8 cellular contexts compared by ENCODE assay signal in the genomic region with DNA sequence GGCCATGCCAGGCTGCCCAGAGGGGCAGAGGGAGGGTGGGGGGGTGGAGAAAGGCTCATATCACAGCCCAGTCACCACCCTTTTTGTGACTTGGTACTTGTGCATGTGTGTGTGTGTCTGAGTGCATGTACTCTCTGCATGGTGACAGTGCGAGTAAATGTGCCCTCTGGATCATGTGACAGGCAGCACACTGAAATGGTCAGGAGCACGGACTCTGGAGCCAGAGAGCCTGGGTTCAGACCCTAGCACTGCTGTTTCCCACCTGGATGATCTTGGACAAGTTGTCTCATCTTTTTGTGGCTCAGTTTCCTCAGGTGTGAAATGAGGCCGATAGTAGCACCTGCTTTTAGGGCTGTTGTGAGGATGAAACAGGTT. TPM values are rescaled to one million over a fixed set of nuclear protein-coding genes. Genes with fewer than 3 reads are reported as not detected.
DNase-seq lines count a peak whose midpoint lies in the region; ATAC-seq, FAIRE-seq and TF ChIP-seq lines count a peak whose summit lies in the region.

No MANE protein-coding gene starts in this region.

- CTCF ChIA-PET in Caco-2 (lab: Charles Lee) = no interaction called here

- no peaks in the 10 kb centered on the region for H3K9me3 ChIP-seq in mucosa of stomach (ENCODE audit: control insufficient read depth, low read length)
- H3K9me3 ChIP-seq in vagina = no peaks in the 10 kb centered on the region
- H3K9me3 ChIP-seq in Caco-2 = no peaks in the 10 kb centered on the region

- H3K9ac ChIP-seq in mucosa of stomach (ENCODE audit: low read length) = peak overlapping the region; percentile 99

- no peaks in the 10 kb centered on the region for H3K27me3 Mint-ChIP-seq in stimulated activated naive CD8-positive, alpha-beta T cell treated with anti-CD3 and anti-CD28 coated beads, Interleukin-15, Interleukin-2, amounts not matched to agents 100 ng/mL and 50 ng/mL, for 24 hours
- H3K27me3 Mint-ChIP-seq in Caco-2 (ENCODE audit: insufficient read depth, unreplicated experiment) = no peaks in the 10 kb centered on the region

- no peaks in the 10 kb centered on the region for H3K9me3 Mint-ChIP-seq in stimulated activated naive CD8-positive, alpha-beta T cell treated with anti-CD3 and anti-CD28 coated beads, Interleukin-15, Interleukin-2, amounts not matched to agents 100 ng/mL and 50 ng/mL, for 24 hours
- H3K9me3 Mint-ChIP-seq in Caco-2 (ENCODE audit: unreplicated experiment) = no peaks in the 10 kb centered on the region

- FAIRE-seq in GM19239 (lab: Jason Lieb, UNC) = no peak

- peak overlapping the region; percentile 62 to 74 for H3K4me3 ChIP-seq in cardiac fibroblast (replicated peaks in 1 of 2; ENCODE audit: low read depth in 2 of 2, low read length in 2 of 2)
- H3K4me3 ChIP-seq in mucosa of stomach (ENCODE audit: low read length) = no peak overlapping the region
- H3K4me3 ChIP-seq in vagina = peak overlapping the region; percentile 76
- H3K4me3 ChIP-seq in Caco-2 (ENCODE audit: low read depth, low read length) = no peak overlapping the region

- H3K36me3 ChIP-seq in mucosa of stomach (ENCODE audit: control insufficient read depth, insufficient read depth, low read length) = no peaks in the 10 kb centered on the region
- H3K36me3 ChIP-seq in vagina = peaks cover 0 to 28% of the 10 kb centered on the region in 2 donors
- H3K36me3 ChIP-seq in Caco-2 (ENCODE audit: control insufficient read depth, insufficient read depth, low read length) = no peaks in the 10 kb centered on the region

- TF ChIP-seq CTCF in cardiac fibroblast (IDR thresholded peaks at IDR 0.05; ENCODE audit: low read depth, low read length) (no peak), vagina (IDR thresholded peaks at IDR 0.05) (no peak), Caco-2 (IDR thresholded peaks at IDR 0.05; ENCODE audit: insufficient read depth in 1 of 2, low read depth in 1 of 2, low read length in 1 of 2, severe bottlenecking in 1 of 2, unreplicated experiment in 1 of 2) (no peak)

- intact Hi-C loops in vagina (cut with DNase I) (no loop called here), Caco-2 (cut with micrococcal nuclease; ENCODE audit: unreplicated experiment) (no loop called here)

- H3K27ac ChIP-seq in vagina = peak overlapping the region; percentile 97

- H3K4me1 Mint-ChIP-seq in stimulated activated naive CD8-positive, alpha-beta T cell treated with anti-CD3 and anti-CD28 coated beads, Interleukin-15, Interleukin-2, amounts not matched to agents 100 ng/mL and 50 ng/mL, for 24 hours (ENCODE audit: low read depth) = peaks cover 37% of the 10 kb centered on the region
- no peaks in the 10 kb centered on the region for H3K4me1 Mint-ChIP-seq in Caco-2 (ENCODE audit: low read depth, unreplicated experiment)

- peaks cover 20% of the 10 kb centered on the region for H3K4me1 ChIP-seq in mucosa of stomach (ENCODE audit: control insufficient read depth, insufficient read depth, low read length)
- peaks cover 62% of the 10 kb centered on the region for H3K4me1 ChIP-seq in vagina
- H3K4me1 ChIP-seq in Caco-2 = peaks cover 10% of the 10 kb centered on the region; the same call in 1 of the 2 replicates

- peak overlapping the region; percentile 97 for H3K27ac Mint-ChIP-seq in stimulated activated naive CD8-positive, alpha-beta T cell treated with anti-CD3 and anti-CD28 coated beads, Interleukin-15, Interleukin-2, amounts not matched to agents 100 ng/mL and 50 ng/mL, for 24 hours
- H3K27ac Mint-ChIP-seq in Caco-2 (ENCODE audit: unreplicated experiment) = no peak overlapping the region

- no peak overlapping the region for H3K4me3 Mint-ChIP-seq in stimulated activated naive CD8-positive, alpha-beta T cell treated with anti-CD3 and anti-CD28 coated beads, Interleukin-15, Interleukin-2, amounts not matched to agents 100 ng/mL and 50 ng/mL, for 24 hours
- H3K4me3 Mint-ChIP-seq in Caco-2 (ENCODE audit: unreplicated experiment) = no peak overlapping the region

- no peak for DNase-seq in stimulated activated naive CD8-positive, alpha-beta T cell treated with anti-CD3 and anti-CD28 coated beads, Interleukin-15, Interleukin-2, amounts not matched to agents 100 U/mL and 50 U/mL, for 24 hours
- DNase-seq in cardiac fibroblast (ENCODE audit: low read depth in 2 of 2) (no peak), vagina (ENCODE audit: extremely low spot score in 2 of 2) (no peak), NCI-H1694 (lab: John Stamatoyannopoulos, UW) (no peak), Caco-2 (no peak), GM19239 (ENCODE audit: insufficient read length, low spot score) (no peak)

- peaks cover 20% of the 10 kb centered on the region for H3K36me3 Mint-ChIP-seq in stimulated activated naive CD8-positive, alpha-beta T cell treated with anti-CD3 and anti-CD28 coated beads, Interleukin-15, Interleukin-2, amounts not matched to agents 100 ng/mL and 50 ng/mL, for 24 hours (ENCODE audit: low read depth)
- H3K36me3 Mint-ChIP-seq in Caco-2 (ENCODE audit: insufficient read depth, unreplicated experiment) = peaks cover 11% of the 10 kb centered on the region

- no peak for TF ChIP-seq POLR2A in vagina (IDR thresholded peaks at IDR 0.05)

- ATAC-seq in stimulated activated naive CD8-positive, alpha-beta T cell treated with anti-CD3 and anti-CD28 coated beads, Interleukin-15, Interleukin-2, amounts not matched to agents 100 U/mL and 50 U/mL, for 24 hours = no peak

- H3K27me3 ChIP-seq in mucosa of stomach (ENCODE audit: control insufficient read depth, insufficient read depth, low read length) (no peaks in the 10 kb centered on the region), vagina (no peaks in the 10 kb centered on the region), Caco-2 (replicated peaks; ENCODE audit: control insufficient read depth, insufficient read depth, low read length) (no peaks in the 10 kb centered on the region)

- POLR2A ChIA-PET in Caco-2 (lab: Charles Lee) = no interaction called here

- BruUV-seq in Caco-2 (replicated peaks; lab: Mats Ljungman, UMichigan) = no TSS peak

RNA-seq across cellular contexts. Expression of a gene that starts 2.0 kb away (rescaled TPM):
- 36.1 TPM for total RNA-seq in vagina
- 44.8 and 47.8 TPM in 2 replicates for total RNA-seq in Caco-2 (2022)

RNA-seq across cellular contexts. Expression of a gene that starts 16.1 kb away (rescaled TPM):
- total RNA-seq in vagina (44.7 TPM), Caco-2 (2022) (134 and 149 TPM in 2 replicates)

RNA-seq across cellular contexts. Expression of a gene that starts 28.6 kb away (rescaled TPM):
- total RNA-seq in vagina (21.1 TPM), Caco-2 (2022) (59.6 and 60.2 TPM in 2 replicates)

RNA-seq across cellular contexts. Expression of a gene that starts 30.9 kb away (rescaled TPM):
- total RNA-seq in vagina (not detected), Caco-2 (2022) (2.8 and 2.9 TPM in 2 replicates)

RNA-seq across cellular contexts. Expression of a gene that starts 31.4 kb away (rescaled TPM):
- 21.9 TPM for total RNA-seq in vagina
- total RNA-seq in Caco-2 (2022) = 94.0 and 103 TPM in 2 replicates

Comparison
In these comparisons a context has a peak if more than half of its experiments do, and no peak if none do; other contexts are left out.
1. H3K4me3 ChIP-seq: peak in cardiac fibroblast (2 of 2) and vagina (2 of 2); none in mucosa of stomach (single experiment) and Caco-2 (single experiment).